Comparison of ENCODE assay signal across 26 cellular contexts in genomic region chr5:67793966-67794365, GRCh38.
"Had no signal": no experiment of that assay in that cellular context is flagged by ENCODE, and none has a peak within 500 bp of the region (broad histone marks: within the 10 kb centered on the region; RNA-seq: fewer than 3 reads in every experiment).

No MANE protein-coding gene starts in this region.

- ATAC-seq: mucosa of descending colon; natural killer cell treated with Interleukin-12 subunit alpha and Interleukin-12 subunit beta and Interleukin-15 and Interleukin-18, amount 100 ng/mL, for 72 hours; pancreas; stimulated activated memory B cell treated with anti-CD40 and anti-IgM and Interleukin-4, amounts not matched to agents 10 μg/mL and 1 μg/mL and 100 μg/mL, for 72 hours; stimulated activated naive CD8-positive, alpha-beta T cell treated with anti-CD3 and anti-CD28 coated beads, Interleukin-15, Interleukin-2, amounts not matched to agents 100 U/mL and 50 U/mL, for 24 hours; upper lobe of right lung had no signal

- DNase-seq: colonic mucosa; effector memory CD4-positive, alpha-beta T cell; esophagus squamous epithelium; foreskin melanocyte; hypothalamus; immature natural killer cell; mesenchymal stem cell; mucosa of descending colon; naive B cell; pancreas; retina; spleen; stimulated activated CD4-positive, alpha-beta T cell treated with anti-CD3 and anti-CD28 coated beads, Interleukin-4, amount 100 ng/mL, for 4 hours; stimulated activated naive CD8-positive, alpha-beta T cell treated with anti-CD3 and anti-CD28 coated beads, Interleukin-15, Interleukin-2, amounts not matched to agents 100 U/mL and 50 U/mL, for 24 hours; substantia nigra; transverse colon; upper lobe of right lung had no signal

- H3K27ac ChIP-seq: colonic mucosa, neutrophil, pancreas, skin epidermis, spleen, thoracic aorta, transverse colon, upper lobe of right lung had no signal

- H3K4me3 ChIP-seq: colonic mucosa, esophagus squamous epithelium, mucosa of descending colon, pancreas, skin epidermis, spleen, thoracic aorta, transverse colon, upper lobe of right lung, vagina had no signal

- H3K36me3 ChIP-seq: colonic mucosa, esophagus squamous epithelium, neutrophil, pancreas, spleen, thoracic aorta, transverse colon, upper lobe of right lung, vagina had no signal

- H3K27me3 ChIP-seq: colonic mucosa, esophagus squamous epithelium, neutrophil, pancreas, spleen, transverse colon, upper lobe of right lung, vagina had no signal

- H3K27ac Mint-ChIP-seq: dendritic cell treated with granulocyte-macrophage colony-stimulating factor and Interleukin-4, amounts not matched to agents 40 ng/mL and 50 ng/mL, for 4 days; immature natural killer cell; mesothelial cell of epicardium; natural killer cell treated with Interleukin-12 subunit alpha and Interleukin-12 subunit beta and Interleukin-15 and Interleukin-18, amount 100 ng/mL, for 72 hours; stimulated activated memory B cell treated with anti-CD40 and anti-IgM and Interleukin-4, amounts not matched to agents 10 μg/mL and 1 μg/mL and 100 μg/mL, for 72 hours had no signal

- H3K4me1 Mint-ChIP-seq: naive B cell; stimulated activated memory B cell treated with anti-CD40 and anti-IgM and Interleukin-4, amounts not matched to agents 10 μg/mL and 1 μg/mL and 100 μg/mL, for 72 hours had no signal

- H3K27me3 Mint-ChIP-seq: dendritic cell treated with granulocyte-macrophage colony-stimulating factor and Interleukin-4, amounts not matched to agents 40 ng/mL and 50 ng/mL, for 4 days; stimulated activated memory B cell treated with anti-CD40 and anti-IgM and Interleukin-4, amounts not matched to agents 10 μg/mL and 1 μg/mL and 100 μg/mL, for 72 hours had no signal

- H3K4me3 Mint-ChIP-seq: dendritic cell treated with granulocyte-macrophage colony-stimulating factor and Interleukin-4, amounts not matched to agents 40 ng/mL and 50 ng/mL, for 4 days; immature natural killer cell; mesothelial cell of epicardium; naive B cell; natural killer cell treated with Interleukin-12 subunit alpha and Interleukin-12 subunit beta and Interleukin-15 and Interleukin-18, amount 100 ng/mL, for 72 hours; neural crest cell; stimulated activated memory B cell treated with anti-CD40 and anti-IgM and Interleukin-4, amounts not matched to agents 10 μg/mL and 1 μg/mL and 100 μg/mL, for 72 hours had no signal

- H3K9me3 ChIP-seq: colonic mucosa, esophagus squamous epithelium, mucosa of descending colon, neutrophil, pancreas, thoracic aorta, transverse colon, upper lobe of right lung, vagina had no signal

- H3K4me1 ChIP-seq: colonic mucosa, pancreas, spleen, transverse colon had no signal

- H3K36me3 Mint-ChIP-seq: immature natural killer cell; natural killer cell treated with Interleukin-12 subunit alpha and Interleukin-12 subunit beta and Interleukin-15 and Interleukin-18, amount 100 ng/mL, for 72 hours; stimulated activated memory B cell treated with anti-CD40 and anti-IgM and Interleukin-4, amounts not matched to agents 10 μg/mL and 1 μg/mL and 100 μg/mL, for 72 hours had no signal
